9 cellular contexts compared by ENCODE assay signal in genomic region chr7:1533569-1534329, GRCh38. TPM values are rescaled to one million over a fixed set of nuclear protein-coding genes. Genes with fewer than 3 reads are reported as not detected.
DNase-seq lines count a peak whose midpoint lies in the region; ATAC-seq, FAIRE-seq and TF ChIP-seq lines count a peak whose summit lies in the region.
"Had no signal": no experiment of that assay in that cellular context is flagged by ENCODE, and none has a peak within 500 bp of the region (broad histone marks: within the 10 kb centered on the region; RNA-seq: fewer than 3 reads in every experiment).

No MANE protein-coding gene starts in this region.

- peak; percentile 51 for ATAC-seq in stimulated activated memory B cell treated with anti-CD40 and anti-IgM and Interleukin-4, amounts not matched to agents 10 μg/mL and 1 μg/mL and 100 μg/mL, for 72 hours
- no peak for ATAC-seq in omental fat pad (ENCODE audit: low FRiP score)

- peak; percentile 87 for DNase-seq in LHCN-M2 (ENCODE audit: low read depth)
- peak; percentile 82 for DNase-seq in adipocyte (ENCODE audit: low read depth)
- no peak for DNase-seq in DMS153 treated with DMSO at 0.1 percent for 48 hours (lab: John Stamatoyannopoulos, UW; ENCODE audit: unreplicated experiment)
- DNase-seq in NCI-H2081 treated with DMSO at 0.1 percent for 48 hours (lab: John Stamatoyannopoulos, UW), result no peak
- DNase-seq in omental fat pad (ENCODE audit: low spot score), result no peak

- no peak overlapping the region for H3K27ac ChIP-seq in iPS-20b (ENCODE audit: low read length)

- no peaks in the 10 kb centered on the region for H3K9me3 Mint-ChIP-seq in stimulated activated memory B cell treated with anti-CD40 and anti-IgM and Interleukin-4, amounts not matched to agents 10 μg/mL and 1 μg/mL and 100 μg/mL, for 72 hours

- no peaks in the 10 kb centered on the region for H3K27me3 Mint-ChIP-seq in stimulated activated memory B cell treated with anti-CD40 and anti-IgM and Interleukin-4, amounts not matched to agents 10 μg/mL and 1 μg/mL and 100 μg/mL, for 72 hours

- H3K27ac Mint-ChIP-seq in stimulated activated memory B cell treated with anti-CD40 and anti-IgM and Interleukin-4, amounts not matched to agents 10 μg/mL and 1 μg/mL and 100 μg/mL, for 72 hours, result peak overlapping the region; percentile 90

- no peaks in the 10 kb centered on the region for H3K36me3 ChIP-seq in adipocyte (ENCODE audit: control insufficient read depth, insufficient read depth, low read length, severe bottlenecking)
- H3K36me3 ChIP-seq in iPS-20b (ENCODE audit: insufficient read depth, low read depth, low read length), result no peaks in the 10 kb centered on the region

- peak overlapping the region; percentile 83 for H3K4me3 Mint-ChIP-seq in stimulated activated memory B cell treated with anti-CD40 and anti-IgM and Interleukin-4, amounts not matched to agents 10 μg/mL and 1 μg/mL and 100 μg/mL, for 72 hours

- peak; percentile 85 for FAIRE-seq in G401.6 (lab: Jason Lieb, UNC)
- FAIRE-seq: TTC549 had no signal

- peak overlapping the region; percentile 84 for H3K4me3 ChIP-seq in adipocyte (ENCODE audit: low read length)
- no peak overlapping the region for H3K4me3 ChIP-seq in iPS-20b (ENCODE audit: low read length)

- no peaks in the 10 kb centered on the region for H3K9me3 ChIP-seq in adipocyte (ENCODE audit: control insufficient read depth, low read length)
- no peaks in the 10 kb centered on the region for H3K9me3 ChIP-seq in iPS-20b (ENCODE audit: insufficient read depth, low read depth, low read length)

- H3K4me1 ChIP-seq in adipocyte (ENCODE audit: control insufficient read depth, insufficient read depth, low read length) (peaks cover 47% of the 10 kb centered on the region), iPS-20b (ENCODE audit: insufficient read depth, low read length) (peaks cover 22% of the 10 kb centered on the region)

- H3K36me3 Mint-ChIP-seq in stimulated activated memory B cell treated with anti-CD40 and anti-IgM and Interleukin-4, amounts not matched to agents 10 μg/mL and 1 μg/mL and 100 μg/mL, for 72 hours, result peaks cover 7% of the 10 kb centered on the region

- H3K9ac ChIP-seq in adipocyte (ENCODE audit: low read length) (peak overlapping the region; percentile 84), iPS-20b (ENCODE audit: low read depth, low read length) (0 out of 2 replicates have a peak overlapping the region, but pooled peaks have one; percentile 21)

- H3K27me3 ChIP-seq in adipocyte (replicated peaks; ENCODE audit: control insufficient read depth, insufficient read depth, low read length) (no peaks in the 10 kb centered on the region), iPS-20b (ENCODE audit: insufficient read depth, low read length) (no peaks in the 10 kb centered on the region)

- H3K4me1 Mint-ChIP-seq in stimulated activated memory B cell treated with anti-CD40 and anti-IgM and Interleukin-4, amounts not matched to agents 10 μg/mL and 1 μg/mL and 100 μg/mL, for 72 hours, result peaks cover 39% of the 10 kb centered on the region

- TF ChIP-seq CTCF in omental fat pad (IDR thresholded peaks at IDR 0.05), result no peak

RNA-seq across cellular contexts. Expression of gene MAFK, which starts 3.2 kb away (rescaled TPM):
- 15.5 and 16.1 TPM in 2 replicates for total RNA-seq in LHCN-M2 (2014; rRNA removed)
- 14.5 TPM for polyA plus RNA-seq in LHCN-M2 (2012)
- total RNA-seq in omental fat pad, result 10 to 100 TPM; 30.7 to 57.6 (median 32.7) TPM

RNA-seq across cellular contexts. Expression of gene TMEM184A, which starts 22.3 kb away (rescaled TPM):
- total RNA-seq in LHCN-M2 (2014; rRNA removed) (0.06 and 0.11 TPM in 2 replicates), omental fat pad (1 to 10 TPM in 1 of 4 donors, under 1 TPM in 2, not detected in 1; 0.19 to 3.1 (median 0.32) TPM)
- 0.55 TPM for polyA plus RNA-seq in LHCN-M2 (2012)

RNA-seq across cellular contexts. Expression of gene INTS1, which starts 29.6 kb away (rescaled TPM):
- 68.9 and 69.6 TPM in 2 replicates for total RNA-seq in LHCN-M2 (2014; rRNA removed)
- polyA plus RNA-seq in LHCN-M2 (2012), result 64.5 TPM
- 10 to 100 TPM; 22.4 to 39.4 (median 32.0) TPM for total RNA-seq in omental fat pad

RNA-seq across cellular contexts. Expression of gene PSMG3, which starts 36.1 kb away (rescaled TPM):
- total RNA-seq in LHCN-M2 (2014; rRNA removed) (89.6 and 91.1 TPM in 2 replicates), omental fat pad (10 to 100 TPM; 22.0 to 37.7 (median 28.4) TPM)
- 65.5 TPM for polyA plus RNA-seq in LHCN-M2 (2012)

Comparison
In these comparisons a context has a peak if more than half of its experiments do, and no peak if none do; other contexts are left out.
1. DNase-seq: peak in LHCN-M2 (single experiment) and adipocyte (single experiment); none in DMS153 treated with DMSO at 0.1 percent for 48 hours (single experiment), NCI-H2081 treated with DMSO at 0.1 percent for 48 hours (single experiment) and omental fat pad (single experiment).